Comparison of ENCODE assay signal across 3 cellular contexts in the genomic region with DNA sequence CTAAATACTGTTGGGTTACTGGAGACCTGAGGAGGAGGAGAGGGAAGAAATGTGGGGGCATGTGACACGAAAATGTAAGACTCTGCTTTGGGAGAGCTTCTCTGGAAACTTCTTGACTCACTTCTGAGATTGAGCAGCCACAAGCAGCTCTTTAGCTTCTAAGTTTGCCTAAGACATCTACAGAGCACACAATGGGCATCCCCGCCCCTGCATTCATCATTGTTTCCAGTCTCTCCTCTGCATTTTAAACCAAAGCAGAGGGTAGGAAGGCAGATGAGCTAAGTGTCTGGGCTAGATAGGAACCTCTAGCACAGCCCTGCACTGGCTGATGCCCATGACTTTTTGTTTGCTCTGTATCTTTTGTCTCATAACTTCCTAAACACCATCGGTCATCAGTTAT.
TF ChIP-seq lines count a peak whose summit lies in the region.

No MANE protein-coding gene starts in this region.

TF ChIP-seq in GM23338, 12 proteins besides CTCF, POLR2A, EP300 and RAD21 (continues in another document):
- TF ChIP-seq, protein P1, sequence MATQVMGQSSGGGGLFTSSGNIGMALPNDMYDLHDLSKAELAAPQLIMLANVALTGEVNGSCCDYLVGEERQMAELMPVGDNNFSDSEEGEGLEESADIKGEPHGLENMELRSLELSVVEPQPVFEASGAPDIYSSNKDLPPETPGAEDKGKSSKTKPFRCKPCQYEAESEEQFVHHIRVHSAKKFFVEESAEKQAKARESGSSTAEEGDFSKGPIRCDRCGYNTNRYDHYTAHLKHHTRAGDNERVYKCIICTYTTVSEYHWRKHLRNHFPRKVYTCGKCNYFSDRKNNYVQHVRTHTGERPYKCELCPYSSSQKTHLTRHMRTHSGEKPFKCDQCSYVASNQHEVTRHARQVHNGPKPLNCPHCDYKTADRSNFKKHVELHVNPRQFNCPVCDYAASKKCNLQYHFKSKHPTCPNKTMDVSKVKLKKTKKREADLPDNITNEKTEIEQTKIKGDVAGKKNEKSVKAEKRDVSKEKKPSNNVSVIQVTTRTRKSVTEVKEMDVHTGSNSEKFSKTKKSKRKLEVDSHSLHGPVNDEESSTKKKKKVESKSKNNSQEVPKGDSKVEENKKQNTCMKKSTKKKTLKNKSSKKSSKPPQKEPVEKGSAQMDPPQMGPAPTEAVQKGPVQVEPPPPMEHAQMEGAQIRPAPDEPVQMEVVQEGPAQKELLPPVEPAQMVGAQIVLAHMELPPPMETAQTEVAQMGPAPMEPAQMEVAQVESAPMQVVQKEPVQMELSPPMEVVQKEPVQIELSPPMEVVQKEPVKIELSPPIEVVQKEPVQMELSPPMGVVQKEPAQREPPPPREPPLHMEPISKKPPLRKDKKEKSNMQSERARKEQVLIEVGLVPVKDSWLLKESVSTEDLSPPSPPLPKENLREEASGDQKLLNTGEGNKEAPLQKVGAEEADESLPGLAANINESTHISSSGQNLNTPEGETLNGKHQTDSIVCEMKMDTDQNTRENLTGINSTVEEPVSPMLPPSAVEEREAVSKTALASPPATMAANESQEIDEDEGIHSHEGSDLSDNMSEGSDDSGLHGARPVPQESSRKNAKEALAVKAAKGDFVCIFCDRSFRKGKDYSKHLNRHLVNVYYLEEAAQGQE (IDR thresholded peaks at IDR 0.05; ENCODE audit: unreplicated experiment): no peak
- no peak for TF ChIP-seq POLR2AphosphoS5 (IDR thresholded peaks at IDR 0.05; ENCODE audit: low read depth)
- TF ChIP-seq, protein P2, sequence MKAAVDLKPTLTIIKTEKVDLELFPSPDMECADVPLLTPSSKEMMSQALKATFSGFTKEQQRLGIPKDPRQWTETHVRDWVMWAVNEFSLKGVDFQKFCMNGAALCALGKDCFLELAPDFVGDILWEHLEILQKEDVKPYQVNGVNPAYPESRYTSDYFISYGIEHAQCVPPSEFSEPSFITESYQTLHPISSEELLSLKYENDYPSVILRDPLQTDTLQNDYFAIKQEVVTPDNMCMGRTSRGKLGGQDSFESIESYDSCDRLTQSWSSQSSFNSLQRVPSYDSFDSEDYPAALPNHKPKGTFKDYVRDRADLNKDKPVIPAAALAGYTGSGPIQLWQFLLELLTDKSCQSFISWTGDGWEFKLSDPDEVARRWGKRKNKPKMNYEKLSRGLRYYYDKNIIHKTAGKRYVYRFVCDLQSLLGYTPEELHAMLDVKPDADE (IDR thresholded peaks at IDR 0.05): no peak

TF ChIP-seq in K562, 482 proteins besides CTCF, POLR2A, EP300 and RAD21:
- 0 out of 2 replicates have a peak, but pooled peaks have one; percentile 7 for TF ChIP-seq EGR1 (conservative IDR thresholded peaks at IDR 0.05)
- no peak for TF ChIP-seq MAFF (IDR thresholded peaks at IDR 0.05; ENCODE audit: low read length)
- TF ChIP-seq ZNF121 (CRISPR knock-in tag; conservative IDR thresholded peaks at IDR 0.05): no peak
- TF ChIP-seq KDM1A (IDR thresholded peaks at IDR 0.05): peak; percentile 45 to 73; a peak in 1 of 4 replicates
- no peak for TF ChIP-seq BRD9 (IDR thresholded peaks at IDR 0.05; ENCODE audit: low read depth, partially characterized antibody)
- TF ChIP-seq MEIS2 (IDR thresholded peaks at IDR 0.05; ENCODE audit: partially characterized antibody): no peak
- no peak for TF ChIP-seq BDP1 (IDR thresholded peaks at IDR 0.05; ENCODE audit: insufficient read depth, insufficient read length)
- no peak for TF ChIP-seq LEF1 (IDR thresholded peaks at IDR 0.05)
- TF ChIP-seq, protein P3, sequence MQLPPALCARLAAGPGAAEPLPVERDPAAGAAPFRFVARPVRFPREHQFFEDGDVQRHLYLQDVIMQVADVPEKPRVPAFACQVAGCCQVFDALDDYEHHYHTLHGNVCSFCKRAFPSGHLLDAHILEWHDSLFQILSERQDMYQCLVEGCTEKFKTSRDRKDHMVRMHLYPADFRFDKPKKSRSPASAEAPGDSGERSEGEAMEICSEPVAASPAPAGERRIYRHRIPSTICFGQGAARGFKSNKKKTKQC (CRISPR knock-in tag; IDR thresholded peaks at IDR 0.05): no peak
- TF ChIP-seq POLR2AphosphoS5 (IDR thresholded peaks at IDR 0.05; ENCODE audit: control insufficient read depth, insufficient read depth, low read depth, low read length): peak; percentile 81
TF ChIP-seq in K562: peak in this region for 3.

TF ChIP-seq in SK-N-SH treated with all-trans-retinoic acid at 6 μM for 48 hours, 23 proteins besides CTCF, POLR2A, EP300 and RAD21:
- TF ChIP-seq TCF4 (CRISPR knock-in tag; IDR thresholded peaks at IDR 0.05; ENCODE audit: borderline replicate concordance) (no peak), ISL1 (CRISPR knock-in tag; IDR thresholded peaks at IDR 0.05) (no peak), ARNTL (CRISPR knock-in tag; IDR thresholded peaks at IDR 0.05; ENCODE audit: borderline replicate concordance, low read depth) (no peak), GLIS3 (CRISPR knock-in tag; IDR thresholded peaks at IDR 0.05) (no peak), ZFP30 (CRISPR knock-in tag; IDR thresholded peaks at IDR 0.05) (no peak), ZNF70 (CRISPR knock-in tag; IDR thresholded peaks at IDR 0.05) (no peak), OSR1 (CRISPR knock-in tag; IDR thresholded peaks at IDR 0.05) (no peak), CSDC2 (CRISPR knock-in tag; IDR thresholded peaks at IDR 0.05) (no peak), PPARA (CRISPR knock-in tag; IDR thresholded peaks at IDR 0.05; ENCODE audit: borderline replicate concordance) (no peak)
- TF ChIP-seq, protein P4, sequence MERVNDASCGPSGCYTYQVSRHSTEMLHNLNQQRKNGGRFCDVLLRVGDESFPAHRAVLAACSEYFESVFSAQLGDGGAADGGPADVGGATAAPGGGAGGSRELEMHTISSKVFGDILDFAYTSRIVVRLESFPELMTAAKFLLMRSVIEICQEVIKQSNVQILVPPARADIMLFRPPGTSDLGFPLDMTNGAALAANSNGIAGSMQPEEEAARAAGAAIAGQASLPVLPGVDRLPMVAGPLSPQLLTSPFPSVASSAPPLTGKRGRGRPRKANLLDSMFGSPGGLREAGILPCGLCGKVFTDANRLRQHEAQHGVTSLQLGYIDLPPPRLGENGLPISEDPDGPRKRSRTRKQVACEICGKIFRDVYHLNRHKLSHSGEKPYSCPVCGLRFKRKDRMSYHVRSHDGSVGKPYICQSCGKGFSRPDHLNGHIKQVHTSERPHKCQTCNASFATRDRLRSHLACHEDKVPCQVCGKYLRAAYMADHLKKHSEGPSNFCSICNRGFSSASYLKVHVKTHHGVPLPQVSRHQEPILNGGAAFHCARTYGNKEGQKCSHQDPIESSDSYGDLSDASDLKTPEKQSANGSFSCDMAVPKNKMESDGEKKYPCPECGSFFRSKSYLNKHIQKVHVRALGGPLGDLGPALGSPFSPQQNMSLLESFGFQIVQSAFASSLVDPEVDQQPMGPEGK (CRISPR knock-in tag; IDR thresholded peaks at IDR 0.05; ENCODE audit: borderline replicate concordance): no peak
- TF ChIP-seq, protein P5, sequence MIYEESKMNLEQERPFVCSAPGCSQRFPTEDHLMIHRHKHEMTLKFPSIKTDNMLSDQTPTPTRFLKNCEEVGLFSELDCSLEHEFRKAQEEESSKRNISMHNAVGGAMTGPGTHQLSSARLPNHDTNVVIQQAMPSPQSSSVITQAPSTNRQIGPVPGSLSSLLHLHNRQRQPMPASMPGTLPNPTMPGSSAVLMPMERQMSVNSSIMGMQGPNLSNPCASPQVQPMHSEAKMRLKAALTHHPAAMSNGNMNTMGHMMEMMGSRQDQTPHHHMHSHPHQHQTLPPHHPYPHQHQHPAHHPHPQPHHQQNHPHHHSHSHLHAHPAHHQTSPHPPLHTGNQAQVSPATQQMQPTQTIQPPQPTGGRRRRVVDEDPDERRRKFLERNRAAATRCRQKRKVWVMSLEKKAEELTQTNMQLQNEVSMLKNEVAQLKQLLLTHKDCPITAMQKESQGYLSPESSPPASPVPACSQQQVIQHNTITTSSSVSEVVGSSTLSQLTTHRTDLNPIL (CRISPR knock-in tag; IDR thresholded peaks at IDR 0.05; ENCODE audit: low read depth): no peak
